Comparison of ENCODE assay signal across 10 cellular contexts in genomic region chr19:911197-912033, GRCh38. TPM values are rescaled to one million over a fixed set of nuclear protein-coding genes. Genes with fewer than 3 reads are reported as not detected.
DNase-seq lines count a peak whose midpoint lies in the region; ATAC-seq and TF ChIP-seq lines count a peak whose summit lies in the region.
"Had no signal": no experiment of that assay in that cellular context is flagged by ENCODE, and none has a peak within 500 bp of the region (broad histone marks: within the 10 kb centered on the region; RNA-seq: fewer than 3 reads in every experiment).

No MANE protein-coding gene starts in this region.

- H3K9me2 ChIP-seq in GM23248 (ENCODE audit: insufficient read depth), result no peaks in the 10 kb centered on the region

- no peak for TF ChIP-seq CTCF in uterus (IDR thresholded peaks at IDR 0.05)

- H3K36me3 ChIP-seq in GM23248 (ENCODE audit: low read depth) (no peaks in the 10 kb centered on the region), uterus (no peaks in the 10 kb centered on the region)
- peaks cover 0 to 11% (median 0%) of the 10 kb centered on the region in 3 experiments for H3K36me3 ChIP-seq in naive thymus-derived CD4-positive, alpha-beta T cell (ENCODE audit: control insufficient read depth in 2 of 3, insufficient read depth in 3 of 3, low read length in 3 of 3)

- H3K9me3 ChIP-seq in GM23248 (ENCODE audit: low read depth) (no peaks in the 10 kb centered on the region), uterus (no peaks in the 10 kb centered on the region)
- H3K9me3 ChIP-seq in naive thymus-derived CD4-positive, alpha-beta T cell (ENCODE audit: control insufficient read depth in 2 of 3, low read length in 3 of 3), result no peaks in the 10 kb centered on the region

- no peak for ATAC-seq in naive thymus-derived CD4-positive, alpha-beta T cell

- peaks cover 72% of the 10 kb centered on the region for H3K79me2 ChIP-seq in GM23248 (ENCODE audit: insufficient read depth)

- no peaks in the 10 kb centered on the region for H4K20me1 ChIP-seq in GM23248 (ENCODE audit: insufficient read depth)

- no peak overlapping the region for H3K9ac ChIP-seq in GM23248
- H3K9ac ChIP-seq: parathyroid adenoma had no signal

- peaks cover 36% of the 10 kb centered on the region for H3K4me1 Mint-ChIP-seq in activated naive CD8-positive, alpha-beta T cell treated with anti-CD3 and anti-CD28 coated beads for 36 hours
- H3K4me1 Mint-ChIP-seq in naive thymus-derived CD4-positive, alpha-beta T cell, result peaks cover 27 to 64% (median 45%) of the 10 kb centered on the region in 7 donors

- H3K27me3 ChIP-seq in GM23248 (replicated peaks; ENCODE audit: insufficient read depth) (no peaks in the 10 kb centered on the region), uterus (no peaks in the 10 kb centered on the region)
- no peaks in the 10 kb centered on the region for H3K27me3 ChIP-seq in naive thymus-derived CD4-positive, alpha-beta T cell (ENCODE audit: control insufficient read depth in 2 of 2, insufficient read depth in 2 of 2, low read length in 2 of 2)

- CTCF ChIA-PET in naive thymus-derived CD4-positive, alpha-beta T cell (lab: Charles Lee), result interaction anchor here (1.5 to 3.3 kb wide), 3 partner anchors 9 to 48 kb away, joined by 4 to 14 read pairs (median 5); partner anchors contain the start of genes MED16 and RNU6-9

- H3K27ac ChIP-seq in GM23248 (no peak overlapping the region), uterus (no peak overlapping the region)
- H3K27ac ChIP-seq in naive thymus-derived CD4-positive, alpha-beta T cell (ENCODE audit: low read depth, low read length), result peak overlapping the region; percentile 72
- H3K27ac ChIP-seq: parathyroid adenoma had no signal

- TF ChIP-seq POLR2A in uterus (IDR thresholded peaks at IDR 0.05), result no peak

- peaks cover 4% of the 10 kb centered on the region; the same call in 1 of the 2 replicates for H3F3A ChIP-seq in GM23248 (ENCODE audit: insufficient read depth)

- H3K27ac Mint-ChIP-seq in activated naive CD8-positive, alpha-beta T cell treated with anti-CD3 and anti-CD28 coated beads for 36 hours, result peak overlapping the region; percentile 68
- peak overlapping the region; percentile 92 to 100 (median 100) for H3K27ac Mint-ChIP-seq in naive thymus-derived CD4-positive, alpha-beta T cell

- H3K4me2 ChIP-seq in GM23248 (ENCODE audit: unreplicated experiment), result no peak overlapping the region

- H2AFZ ChIP-seq in GM23248, result no peak overlapping the region
- H2AFZ ChIP-seq: parathyroid adenoma had no signal

- H3K4me1 ChIP-seq in GM23248 (ENCODE audit: insufficient read depth) (0 out of 2 replicates have a peak, but pooled peaks cover 3% of the 10 kb centered on the region), uterus (peaks cover 0 to 4% of the 10 kb centered on the region in 2 donors)
- H3K4me1 ChIP-seq in naive thymus-derived CD4-positive, alpha-beta T cell (ENCODE audit: control insufficient read depth in 2 of 2, insufficient read depth in 2 of 2, low read length in 2 of 2), result peaks cover 40% of the 10 kb centered on the region in 2 donors
- H3K4me1 ChIP-seq: parathyroid adenoma had no signal

- no peak for DNase-seq in GM23248
- DNase-seq in activated naive CD8-positive, alpha-beta T cell treated with anti-CD3 and anti-CD28 coated beads for 36 hours, result no peak
- DNase-seq in naive thymus-derived CD4-positive, alpha-beta T cell, result peak in 2 of 9 donors; percentile 29 to 35
- no peak for DNase-seq in DMS153 (lab: John Stamatoyannopoulos, UW)
- no peak for DNase-seq in ureter (ENCODE audit: low spot score)
- no peak for DNase-seq in uterus
- DNase-seq: activated CD8-positive, alpha-beta memory T cell treated with anti-CD3 and anti-CD28 coated beads for 24 hours; GDM1; NCI-H82 had no signal

- intact Hi-C loops in naive thymus-derived CD4-positive, alpha-beta T cell (cut with micrococcal nuclease), result no loop called here
- intact Hi-C loops in uterus (cut with DNase I; ENCODE audit: low total_unique reads), result no loop called here

- H3K4me3 ChIP-seq in GM23248, result peak overlapping the region; percentile 45; the same call in 1 of the 2 replicates
- no peak overlapping the region for H3K4me3 ChIP-seq in naive thymus-derived CD4-positive, alpha-beta T cell (ENCODE audit: low read length)
- no peak overlapping the region for H3K4me3 ChIP-seq in uterus

- POLR2A ChIA-PET in naive thymus-derived CD4-positive, alpha-beta T cell (lab: Charles Lee), result interaction anchor here (0.5 to 10.7 kb wide), 6 partner anchors 9 to 163 kb away, joined by 3 to 196 read pairs (median 5); partner anchors contain the start of genes MED16 and RNU6-9

- H3K27me3 Mint-ChIP-seq in activated naive CD8-positive, alpha-beta T cell treated with anti-CD3 and anti-CD28 coated beads for 36 hours, result no peaks in the 10 kb centered on the region
- H3K27me3 Mint-ChIP-seq in naive thymus-derived CD4-positive, alpha-beta T cell, result no peaks in the 10 kb centered on the region

- H3K36me3 Mint-ChIP-seq in activated naive CD8-positive, alpha-beta T cell treated with anti-CD3 and anti-CD28 coated beads for 36 hours, result peaks cover 17% of the 10 kb centered on the region
- peaks cover 0 to 9% (median 4%) of the 10 kb centered on the region in 5 donors for H3K36me3 Mint-ChIP-seq in naive thymus-derived CD4-positive, alpha-beta T cell

- H3K9me3 Mint-ChIP-seq in activated naive CD8-positive, alpha-beta T cell treated with anti-CD3 and anti-CD28 coated beads for 36 hours, result no peaks in the 10 kb centered on the region
- peaks cover 0 to 5% (median 0%) of the 10 kb centered on the region in 11 donors for H3K9me3 Mint-ChIP-seq in naive thymus-derived CD4-positive, alpha-beta T cell

- 69 to 74% methylated on average over 54 of the region's 54 CpGs for WGBS in GM23248 (ENCODE audit: low coverage in 1 of 2, low lambda C conversion rate in 2 of 2, missing lambda C conversion rate in 2 of 2), 2 experiments

- peak overlapping the region; percentile 65 for H3K4me3 Mint-ChIP-seq in activated naive CD8-positive, alpha-beta T cell treated with anti-CD3 and anti-CD28 coated beads for 36 hours
- H3K4me3 Mint-ChIP-seq in naive thymus-derived CD4-positive, alpha-beta T cell, result peak overlapping the region; percentile 57 to 91 (median 84)

- in situ Hi-C loops in GM23248 (cut with MboI), result no loop called here

RNA-seq across cellular contexts. Expression of gene R3HDM4, which starts 1.6 kb away (rescaled TPM):
- total RNA-seq in GM23248 (2014; rRNA removed; shearing (Covaris generic)), result 41.6 and 50.9 TPM in 2 replicates
- 52.7 and 58.1 TPM in 2 replicates for polyA plus RNA-seq in GM23248 (2016; fragmentation: Nextera tagmentation; extraction: Ambion mirVana)
- total RNA-seq in activated naive CD8-positive, alpha-beta T cell treated with anti-CD3 and anti-CD28 coated beads for 36 hours, result 10 to 100 TPM; 50.5 to 51.7 TPM
- 100 to 1,000 TPM; 123 to 219 (median 184) TPM for total RNA-seq in naive thymus-derived CD4-positive, alpha-beta T cell
- polyA plus RNA-seq in naive thymus-derived CD4-positive, alpha-beta T cell, result 100 to 1,000 TPM; 195 to 251 TPM
- 69.5 TPM for total RNA-seq in ureter
- 10 to 100 TPM in 3 of 4 donors, 1 to 10 TPM in 1; 5.3 to 38.2 (median 21.2) TPM for total RNA-seq in uterus

RNA-seq across cellular contexts. Expression of gene KISS1R, which starts 5.7 kb away (rescaled TPM):
- not detected in 2 replicates for total RNA-seq in GM23248 (2014; rRNA removed; shearing (Covaris generic))
- polyA plus RNA-seq in GM23248 (2016; fragmentation: Nextera tagmentation; extraction: Ambion mirVana), result not detected in 2 replicates
- 10 to 100 TPM; 12.2 to 13.3 TPM for total RNA-seq in activated naive CD8-positive, alpha-beta T cell treated with anti-CD3 and anti-CD28 coated beads for 36 hours
- 1 to 10 TPM; 1.1 to 3.0 (median 1.7) TPM for total RNA-seq in naive thymus-derived CD4-positive, alpha-beta T cell
- under 1 TPM; 0.72 to 0.85 TPM for polyA plus RNA-seq in naive thymus-derived CD4-positive, alpha-beta T cell
- total RNA-seq in ureter (not detected), uterus (under 1 TPM in 1 of 4 donors, not detected in 3; 0.14 TPM)

RNA-seq across cellular contexts. Expression of gene ARID3A, which starts 14.4 kb away (rescaled TPM):
- total RNA-seq in GM23248 (2014; rRNA removed; shearing (Covaris generic)), result 6.7 and 8.5 TPM in 2 replicates
- 2.4 and 2.8 TPM in 2 replicates for polyA plus RNA-seq in GM23248 (2016; fragmentation: Nextera tagmentation; extraction: Ambion mirVana)
- total RNA-seq in activated naive CD8-positive, alpha-beta T cell treated with anti-CD3 and anti-CD28 coated beads for 36 hours, result 10 to 100 TPM; 10.2 to 11.8 TPM
- 10 to 100 TPM in 3 of 5 experiments, 1 to 10 TPM in 2; 7.1 to 33.1 (median 10.2) TPM for total RNA-seq in naive thymus-derived CD4-positive, alpha-beta T cell
- under 1 TPM; 0.57 to 0.95 TPM for polyA plus RNA-seq in naive thymus-derived CD4-positive, alpha-beta T cell
- total RNA-seq in ureter (8.4 TPM), uterus (10 to 100 TPM in 1 of 4 donors, 1 to 10 TPM in 3; 1.3 to 22.0 (median 3.8) TPM)

RNA-seq across cellular contexts. Expression of gene RNU6-9, which starts 18.1 kb away (rescaled TPM):
- not detected in 2 replicates for total RNA-seq in GM23248 (2014; rRNA removed; shearing (Covaris generic))
- not detected in 2 replicates for polyA plus RNA-seq in GM23248 (2016; fragmentation: Nextera tagmentation; extraction: Ambion mirVana)
- not detected for total RNA-seq in activated naive CD8-positive, alpha-beta T cell treated with anti-CD3 and anti-CD28 coated beads for 36 hours
- not detected for total RNA-seq in naive thymus-derived CD4-positive, alpha-beta T cell
- polyA plus RNA-seq in naive thymus-derived CD4-positive, alpha-beta T cell, result not detected
- total RNA-seq in ureter (not detected), uterus (not detected)

RNA-seq across cellular contexts. Expression of gene MED16, which starts 18.4 kb away (rescaled TPM):
- total RNA-seq in GM23248 (2014; rRNA removed; shearing (Covaris generic)), result 20.9 and 26.6 TPM in 2 replicates
- 66.5 and 66.9 TPM in 2 replicates for polyA plus RNA-seq in GM23248 (2016; fragmentation: Nextera tagmentation; extraction: Ambion mirVana)
- 10 to 100 TPM; 39.8 to 40.3 TPM for total RNA-seq in activated naive CD8-positive, alpha-beta T cell treated with anti-CD3 and anti-CD28 coated beads for 36 hours
- 10 to 100 TPM; 47.5 to 78.2 (median 67.6) TPM for total RNA-seq in naive thymus-derived CD4-positive, alpha-beta T cell
- 100 to 1,000 TPM in 1 of 2 donors, 10 to 100 TPM in 1; 65.7 to 142 TPM for polyA plus RNA-seq in naive thymus-derived CD4-positive, alpha-beta T cell
- total RNA-seq in ureter, result 63.7 TPM
- total RNA-seq in uterus, result 10 to 100 TPM; 12.0 to 69.1 (median 43.1) TPM
